8 cellular contexts compared by ENCODE assay signal in the genomic region with DNA sequence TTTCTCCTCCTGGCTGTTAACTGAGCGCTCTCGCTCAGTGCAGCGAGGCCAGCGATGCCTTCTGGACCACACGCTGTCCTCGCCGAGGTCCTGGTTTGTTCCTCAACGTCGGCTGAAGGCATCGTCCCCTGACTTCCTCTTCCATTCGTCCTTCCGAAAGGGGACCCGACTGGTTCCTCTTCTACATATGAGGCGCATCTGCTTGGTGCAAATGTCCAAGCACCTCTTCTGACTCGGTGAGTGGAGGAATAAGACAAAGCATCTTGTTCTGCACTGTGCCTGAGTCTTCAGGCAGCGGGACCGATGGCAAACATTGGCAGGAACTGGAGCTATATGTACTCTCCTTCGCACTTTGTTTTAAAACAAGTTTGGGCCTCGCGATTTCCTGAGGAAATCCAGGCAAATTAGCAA. TPM values are rescaled to one million over a fixed set of nuclear protein-coding genes. Genes with fewer than 3 reads are reported as not detected.
A peak's percentile ranks its signal among the peaks of the same experiment; 100 is the strongest.
DNase-seq lines count a peak whose midpoint lies in the region; ATAC-seq, FAIRE-seq and TF ChIP-seq lines count a peak whose summit lies in the region.

No MANE protein-coding gene starts in this region.

- peak overlapping the region; percentile 76 for H2AFZ ChIP-seq in hepatocyte

- no peak overlapping the region for H3K27ac Mint-ChIP-seq in activated CD8-positive, alpha-beta T cell treated with anti-CD3 and anti-CD28 coated beads, Interleukin-2, amount 10 ng/mL, durations not matched to agents 7 days and 5 days

- ATAC-seq in GM19372 (IDR thresholded peaks at IDR 0.05; ENCODE audit: low read depth, unreplicated experiment) (peak; percentile 24), HG03439 (IDR thresholded peaks at IDR 0.05; ENCODE audit: unreplicated experiment) (peak; percentile 22)
- peak; percentile 11 for ATAC-seq in activated CD8-positive, alpha-beta T cell treated with anti-CD3 and anti-CD28 coated beads, Interleukin-2, amount 10 ng/mL, durations not matched to agents 7 days and 5 days

- H3K4me3 ChIP-seq in hepatocyte: peak overlapping the region; percentile 28
- H3K4me3 ChIP-seq in small intestine (ENCODE audit: low read depth in 1 of 2, low read length in 2 of 2): peak overlapping the region; percentile 51 to 56

- peaks cover 3% of the 10 kb centered on the region for H3K4me1 ChIP-seq in hepatocyte (ENCODE audit: insufficient read depth)
- no peaks in the 10 kb centered on the region for H3K4me1 ChIP-seq in small intestine (ENCODE audit: control insufficient read depth in 2 of 2, insufficient read depth in 1 of 2, low read depth in 1 of 2, low read length in 1 of 2)

- H3K36me3 ChIP-seq in hepatocyte (replicated peaks; ENCODE audit: insufficient read depth, low read depth) (no peaks in the 10 kb centered on the region), small intestine (ENCODE audit: control insufficient read depth in 2 of 2, insufficient read depth in 2 of 2, low read length in 2 of 2) (no peaks in the 10 kb centered on the region)

- peaks cover 11% of the 10 kb centered on the region for H3K4me1 Mint-ChIP-seq in activated CD8-positive, alpha-beta T cell treated with anti-CD3 and anti-CD28 coated beads, Interleukin-2, amount 10 ng/mL, durations not matched to agents 7 days and 5 days (ENCODE audit: low read depth)

- H3K36me3 Mint-ChIP-seq in activated CD8-positive, alpha-beta T cell treated with anti-CD3 and anti-CD28 coated beads, Interleukin-2, amount 10 ng/mL, durations not matched to agents 7 days and 5 days (ENCODE audit: low read depth): no peaks in the 10 kb centered on the region

- no peaks in the 10 kb centered on the region for H3K79me2 ChIP-seq in hepatocyte

- H3K27me3 ChIP-seq in hepatocyte (peaks cover 75% of the 10 kb centered on the region), small intestine (ENCODE audit: control insufficient read depth in 2 of 2, insufficient read depth in 2 of 2, low read length in 2 of 2) (peaks cover 5 to 10% of the 10 kb centered on the region in 2 donors)

- CTCF ChIA-PET in activated CD8-positive, alpha-beta T cell treated with anti-CD3 and anti-CD28 coated beads, Interleukin-2, amount 10 ng/mL, durations not matched to agents 7 days and 5 days (lab: Charles Lee): no interaction called here

- no peaks in the 10 kb centered on the region for H3K9me3 Mint-ChIP-seq in activated CD8-positive, alpha-beta T cell treated with anti-CD3 and anti-CD28 coated beads, Interleukin-2, amount 10 ng/mL, durations not matched to agents 7 days and 5 days (ENCODE audit: insufficient read depth)

- no peak for TF ChIP-seq CTCF in hepatocyte (IDR thresholded peaks at IDR 0.05; ENCODE audit: poor library complexity)

- POLR2A ChIA-PET in activated CD8-positive, alpha-beta T cell treated with anti-CD3 and anti-CD28 coated beads, Interleukin-2, amount 10 ng/mL, durations not matched to agents 7 days and 5 days (lab: Charles Lee): no interaction called here

- peak overlapping the region; percentile 99 for H3K4me2 ChIP-seq in hepatocyte

- peak; percentile 34 for DNase-seq in COLO668 (lab: John Stamatoyannopoulos, UW; ENCODE audit: unreplicated experiment)
- no peak for DNase-seq in activated CD8-positive, alpha-beta T cell treated with anti-CD3 and anti-CD28 coated beads, Interleukin-2, amount 10 ng/mL, durations not matched to agents 7 days and 5 days
- DNase-seq in hepatocyte (ENCODE audit: low spot score): peak; percentile 32
- peak; percentile 1 for DNase-seq in small intestine
- DNase-seq in putamen (ENCODE audit: low spot score): no peak
- no peak for DNase-seq in ACHN

- no peaks in the 10 kb centered on the region for H3K9me2 ChIP-seq in hepatocyte (replicated peaks; ENCODE audit: insufficient read depth)

- no peak for FAIRE-seq in small intestine (lab: Jason Lieb, UNC)

- peaks cover 61% of the 10 kb centered on the region for H3K27me3 Mint-ChIP-seq in activated CD8-positive, alpha-beta T cell treated with anti-CD3 and anti-CD28 coated beads, Interleukin-2, amount 10 ng/mL, durations not matched to agents 7 days and 5 days (ENCODE audit: low read depth)

- H3K27ac ChIP-seq in hepatocyte (no peak overlapping the region), small intestine (ENCODE audit: low read depth in 1 of 2, low read length in 1 of 2) (peak overlapping the region in 1 of 2 donors; percentile 6)

- no peaks in the 10 kb centered on the region for H4K20me1 ChIP-seq in hepatocyte (ENCODE audit: insufficient read depth, poor library complexity, severe bottlenecking)

- in situ Hi-C loops in ACHN (cut with HindIII; ENCODE audit: low pct_ligation_motif_present, low pct_unique_long_range_greater_than_20kb, low sequenced_read_pairs): no loop called here

- peak overlapping the region; percentile 64 for H3K4me3 Mint-ChIP-seq in activated CD8-positive, alpha-beta T cell treated with anti-CD3 and anti-CD28 coated beads, Interleukin-2, amount 10 ng/mL, durations not matched to agents 7 days and 5 days

- WGBS in hepatocyte (ENCODE audit: low lambda C conversion rate, missing lambda C conversion rate): under 1% methylated on average over 15 of the region's 20 CpGs
- 3 to 4% (median 3%) methylated on average over 20 of the region's 20 CpGs for WGBS in small intestine, 3 donors

- H3K9me3 ChIP-seq in hepatocyte (ENCODE audit: low read depth) (no peaks in the 10 kb centered on the region), small intestine (ENCODE audit: control insufficient read depth, low read depth) (no peaks in the 10 kb centered on the region)

RNA-seq across cellular contexts. Expression of a gene that starts 0.7 kb away (rescaled TPM):
- total RNA-seq in activated CD8-positive, alpha-beta T cell treated with anti-CD3 and anti-CD28 coated beads, Interleukin-2, amount 10 ng/mL, durations not matched to agents 7 days and 5 days: not detected
- total RNA-seq in hepatocyte: 4.8 and 5.1 TPM in 2 replicates
- polyA plus RNA-seq in hepatocyte: 2.7 and 4.8 TPM in 2 replicates
- 1 to 10 TPM in 2 of 3 donors, under 1 TPM in 1; 0.67 to 4.4 (median 4.1) TPM for polyA plus RNA-seq in small intestine

Comparison
In these comparisons a context has a peak if more than half of its experiments do, and no peak if none do; other contexts are left out.
1. DNase-seq: peak in COLO668 (single experiment), hepatocyte (single experiment) and small intestine (single experiment); none in activated CD8-positive, alpha-beta T cell treated with anti-CD3 and anti-CD28 coated beads, Interleukin-2, amount 10 ng/mL, durations not matched to agents 7 days and 5 days (single experiment), putamen (single experiment) and ACHN (single experiment).
2. Peak in every context shown above with its lines, with median percentiles within 50 percentile points of each other: ATAC-seq.